In genomic region chr10:36779238-36779846, GRCh38 we compare ENCODE assay signal across 8 cellular contexts.
A peak's percentile ranks its signal among the peaks of the same experiment; 100 is the strongest.
DNase-seq lines count a peak whose midpoint lies in the region; TF ChIP-seq lines count a peak whose summit lies in the region.

No MANE protein-coding gene starts in this region.

- H3F3A ChIP-seq in MM.1S (ENCODE audit: insufficient read depth, low read length) = no peaks in the 10 kb centered on the region

- H3K27me3 ChIP-seq in MM.1S (replicated peaks; ENCODE audit: insufficient read depth, low read length) = no peaks in the 10 kb centered on the region

- no peaks in the 10 kb centered on the region for H3K4me1 Mint-ChIP-seq in activated CD4-positive, alpha-beta T cell treated with anti-CD3 and anti-CD28 coated beads, Interleukin-2, amount 10 ng/mL, durations not matched to agents 24 days and 14 days
- no peaks in the 10 kb centered on the region for H3K4me1 Mint-ChIP-seq in activated naive CD8-positive, alpha-beta T cell treated with anti-CD3 and anti-CD28 coated beads for 36 hours

- H3K27ac ChIP-seq in C4-2B = no peak overlapping the region
- no peak overlapping the region for H3K27ac ChIP-seq in MM.1S (ENCODE audit: low read length)

- H3K27me3 Mint-ChIP-seq in activated CD4-positive, alpha-beta T cell treated with anti-CD3 and anti-CD28 coated beads, Interleukin-2, amount 10 ng/mL, durations not matched to agents 24 days and 14 days = no peaks in the 10 kb centered on the region
- H3K27me3 Mint-ChIP-seq in activated naive CD8-positive, alpha-beta T cell treated with anti-CD3 and anti-CD28 coated beads for 36 hours = no peaks in the 10 kb centered on the region

- no peaks in the 10 kb centered on the region for H3K9me3 ChIP-seq in MM.1S (replicated peaks; ENCODE audit: insufficient read depth, low read length)

- no peak overlapping the region for H3K4me3 Mint-ChIP-seq in activated CD4-positive, alpha-beta T cell treated with anti-CD3 and anti-CD28 coated beads, Interleukin-2, amount 10 ng/mL, durations not matched to agents 24 days and 14 days
- no peak overlapping the region for H3K4me3 Mint-ChIP-seq in activated naive CD8-positive, alpha-beta T cell treated with anti-CD3 and anti-CD28 coated beads for 36 hours

- no peak overlapping the region for H3K9ac ChIP-seq in MM.1S (ENCODE audit: low read length)

- no peaks in the 10 kb centered on the region for H3K36me3 ChIP-seq in MM.1S (replicated peaks; ENCODE audit: insufficient read depth, low read length)

- H3K4me1 ChIP-seq in MM.1S (ENCODE audit: low read length) = no peaks in the 10 kb centered on the region

- TF ChIP-seq CTCF in C4-2B (conservative IDR thresholded peaks at IDR 0.05) (peak; percentile 82), MM.1S (IDR thresholded peaks at IDR 0.05; ENCODE audit: low read length) (peak; percentile 32)

- intact Hi-C loops in activated CD4-positive, alpha-beta T cell treated with anti-CD3 and anti-CD28 coated beads, Interleukin-2, amount 10 ng/mL, durations not matched to agents 24 days and 14 days (cut with micrococcal nuclease) = no loop called here

- DNase-seq in MM.1S = no peak
- peak; percentile 85 for DNase-seq in astrocyte of the hippocampus (ENCODE audit: low read depth, low spot score)
- DNase-seq in iPS DF 19.7 (ENCODE audit: low read depth, low spot score) = peak; percentile 17
- peak; percentile 91 for DNase-seq in superior temporal gyrus (ENCODE audit: extremely low spot score)
- DNase-seq in NCI-H526 treated with DMSO at 0.1 percent for 48 hours (lab: John Stamatoyannopoulos, UW) = no peak
- no peak for DNase-seq in activated CD4-positive, alpha-beta T cell treated with anti-CD3 and anti-CD28 coated beads, Interleukin-2, amount 10 ng/mL, durations not matched to agents 24 days and 14 days
- no peak for DNase-seq in activated naive CD8-positive, alpha-beta T cell treated with anti-CD3 and anti-CD28 coated beads for 36 hours

- H3K36me3 Mint-ChIP-seq in activated CD4-positive, alpha-beta T cell treated with anti-CD3 and anti-CD28 coated beads, Interleukin-2, amount 10 ng/mL, durations not matched to agents 24 days and 14 days (ENCODE audit: low read depth) = no peaks in the 10 kb centered on the region
- H3K36me3 Mint-ChIP-seq in activated naive CD8-positive, alpha-beta T cell treated with anti-CD3 and anti-CD28 coated beads for 36 hours = no peaks in the 10 kb centered on the region

- H3K9me3 Mint-ChIP-seq in activated CD4-positive, alpha-beta T cell treated with anti-CD3 and anti-CD28 coated beads, Interleukin-2, amount 10 ng/mL, durations not matched to agents 24 days and 14 days = peaks cover 8% of the 10 kb centered on the region
- peaks cover 4% of the 10 kb centered on the region for H3K9me3 Mint-ChIP-seq in activated naive CD8-positive, alpha-beta T cell treated with anti-CD3 and anti-CD28 coated beads for 36 hours

- no peak overlapping the region for H2AFZ ChIP-seq in MM.1S (ENCODE audit: low read length)

- no peaks in the 10 kb centered on the region for H3K9me2 ChIP-seq in MM.1S (replicated peaks; ENCODE audit: insufficient read depth, low read length)

- H3K4me3 ChIP-seq in MM.1S (ENCODE audit: low read length) = no peak overlapping the region

- no peak overlapping the region for H3K27ac Mint-ChIP-seq in activated CD4-positive, alpha-beta T cell treated with anti-CD3 and anti-CD28 coated beads, Interleukin-2, amount 10 ng/mL, durations not matched to agents 24 days and 14 days
- H3K27ac Mint-ChIP-seq in activated naive CD8-positive, alpha-beta T cell treated with anti-CD3 and anti-CD28 coated beads for 36 hours = no peak overlapping the region

- no peak overlapping the region for H3K4me2 ChIP-seq in MM.1S (ENCODE audit: low read depth, low read length)

- no peaks in the 10 kb centered on the region for H4K20me1 ChIP-seq in MM.1S (ENCODE audit: insufficient read depth, low read length)

- H3K79me2 ChIP-seq in MM.1S (ENCODE audit: low read length) = no peaks in the 10 kb centered on the region

Comparison
In these comparisons a context has a peak if more than half of its experiments do, and no peak if none do; other contexts are left out.
1. DNase-seq: peak in astrocyte of the hippocampus (single experiment), iPS DF 19.7 (single experiment) and superior temporal gyrus (single experiment); none in MM.1S (single experiment), NCI-H526 treated with DMSO at 0.1 percent for 48 hours (single experiment), activated CD4-positive, alpha-beta T cell treated with anti-CD3 and anti-CD28 coated beads, Interleukin-2, amount 10 ng/mL, durations not matched to agents 24 days and 14 days (single experiment) and activated naive CD8-positive, alpha-beta T cell treated with anti-CD3 and anti-CD28 coated beads for 36 hours (single experiment).